1 cellular context compared by ENCODE assay signal in the genomic region with DNA sequence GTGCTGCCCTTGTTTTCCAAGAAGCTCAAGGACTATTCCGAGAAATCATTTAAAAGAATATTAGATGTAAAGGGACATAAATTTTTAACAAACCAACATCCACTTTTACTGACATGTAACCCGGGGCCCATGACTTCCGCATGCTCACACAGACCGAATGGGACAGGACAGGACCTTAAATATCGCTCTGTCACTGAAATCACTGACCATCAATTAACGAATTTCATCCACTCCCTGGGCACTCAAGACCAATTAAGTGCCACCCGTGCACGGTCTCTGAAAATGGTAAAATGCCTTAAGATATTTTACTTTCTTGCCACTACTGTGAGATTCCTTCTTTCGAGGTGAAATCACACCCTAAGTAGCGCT.
TF ChIP-seq lines count a peak whose summit lies in the region.

No MANE protein-coding gene starts in this region.

TF ChIP-seq in K562, 482 proteins besides CTCF, POLR2A, EP300 and RAD21 (continued from another document):
- TF ChIP-seq, protein P1, sequence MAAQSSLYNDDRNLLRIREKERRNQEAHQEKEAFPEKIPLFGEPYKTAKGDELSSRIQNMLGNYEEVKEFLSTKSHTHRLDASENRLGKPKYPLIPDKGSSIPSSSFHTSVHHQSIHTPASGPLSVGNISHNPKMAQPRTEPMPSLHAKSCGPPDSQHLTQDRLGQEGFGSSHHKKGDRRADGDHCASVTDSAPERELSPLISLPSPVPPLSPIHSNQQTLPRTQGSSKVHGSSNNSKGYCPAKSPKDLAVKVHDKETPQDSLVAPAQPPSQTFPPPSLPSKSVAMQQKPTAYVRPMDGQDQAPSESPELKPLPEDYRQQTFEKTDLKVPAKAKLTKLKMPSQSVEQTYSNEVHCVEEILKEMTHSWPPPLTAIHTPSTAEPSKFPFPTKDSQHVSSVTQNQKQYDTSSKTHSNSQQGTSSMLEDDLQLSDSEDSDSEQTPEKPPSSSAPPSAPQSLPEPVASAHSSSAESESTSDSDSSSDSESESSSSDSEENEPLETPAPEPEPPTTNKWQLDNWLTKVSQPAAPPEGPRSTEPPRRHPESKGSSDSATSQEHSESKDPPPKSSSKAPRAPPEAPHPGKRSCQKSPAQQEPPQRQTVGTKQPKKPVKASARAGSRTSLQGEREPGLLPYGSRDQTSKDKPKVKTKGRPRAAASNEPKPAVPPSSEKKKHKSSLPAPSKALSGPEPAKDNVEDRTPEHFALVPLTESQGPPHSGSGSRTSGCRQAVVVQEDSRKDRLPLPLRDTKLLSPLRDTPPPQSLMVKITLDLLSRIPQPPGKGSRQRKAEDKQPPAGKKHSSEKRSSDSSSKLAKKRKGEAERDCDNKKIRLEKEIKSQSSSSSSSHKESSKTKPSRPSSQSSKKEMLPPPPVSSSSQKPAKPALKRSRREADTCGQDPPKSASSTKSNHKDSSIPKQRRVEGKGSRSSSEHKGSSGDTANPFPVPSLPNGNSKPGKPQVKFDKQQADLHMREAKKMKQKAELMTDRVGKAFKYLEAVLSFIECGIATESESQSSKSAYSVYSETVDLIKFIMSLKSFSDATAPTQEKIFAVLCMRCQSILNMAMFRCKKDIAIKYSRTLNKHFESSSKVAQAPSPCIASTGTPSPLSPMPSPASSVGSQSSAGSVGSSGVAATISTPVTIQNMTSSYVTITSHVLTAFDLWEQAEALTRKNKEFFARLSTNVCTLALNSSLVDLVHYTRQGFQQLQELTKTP (IDR thresholded peaks at IDR 0.05; ENCODE audit: low read depth in 1 of 2, partially characterized antibody in 2 of 2) = peak in 1 of 2 experiments; percentile 28
- no peak for TF ChIP-seq HMG20A (CRISPR knock-in tag; conservative IDR thresholded peaks at IDR 0.05)
- peak; percentile 43 for TF ChIP-seq PML (IDR thresholded peaks at IDR 0.05; ENCODE audit: low read length)
